ENCODE assay signal across 15 cellular contexts in the genomic region with DNA sequence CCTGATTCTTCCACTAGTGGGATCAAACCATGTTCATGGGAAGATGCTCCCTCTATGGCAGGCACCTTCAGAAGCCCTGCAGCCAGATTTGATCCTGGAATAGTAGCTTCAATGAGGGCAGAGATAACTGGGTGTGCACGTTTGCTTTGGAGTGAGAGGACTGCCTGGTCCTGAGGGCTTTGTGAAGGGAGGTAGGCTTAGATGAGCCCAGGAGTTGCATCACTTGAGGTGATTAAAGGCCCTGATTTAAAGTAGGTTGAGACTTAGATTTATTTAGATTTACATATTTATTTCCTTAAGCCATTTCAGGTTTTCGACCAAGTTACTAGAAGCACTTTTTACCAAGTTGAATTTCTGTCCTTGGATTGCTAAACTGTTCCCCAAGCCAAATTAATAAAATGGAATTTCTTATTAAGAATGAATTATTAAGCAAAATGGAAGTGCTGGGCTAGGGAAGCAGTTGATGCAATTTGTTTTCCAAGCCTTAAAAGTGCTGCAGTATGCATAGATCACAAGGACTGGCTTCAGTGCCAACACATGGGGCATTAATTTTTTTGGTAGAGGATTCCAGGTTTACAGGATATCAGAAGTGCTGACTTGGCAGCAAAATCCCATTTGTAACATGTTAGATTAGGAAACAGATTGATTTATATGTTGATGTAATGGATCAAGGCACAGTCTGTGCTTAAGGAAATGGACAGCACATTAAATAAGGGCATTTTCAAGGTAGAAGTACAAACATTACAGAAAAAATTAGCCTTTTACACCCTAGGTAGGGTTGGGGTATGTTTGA. TPM values are rescaled to one million over a fixed set of nuclear protein-coding genes. Genes with fewer than 3 reads are reported as not detected.
DNase-seq lines count a peak whose midpoint lies in the region; ATAC-seq, FAIRE-seq and TF ChIP-seq lines count a peak whose summit lies in the region.
"Had no signal": no experiment of that assay in that cellular context is flagged by ENCODE, and none has a peak within 500 bp of the region (broad histone marks: within the 10 kb centered on the region; RNA-seq: fewer than 3 reads in every experiment).

No MANE protein-coding gene starts in this region.

- H3K4me1 ChIP-seq in ACC112 (ENCODE audit: control insufficient read depth, insufficient read depth, low read length, unreplicated experiment) (peaks cover 33% of the 10 kb centered on the region), endocrine pancreas (ENCODE audit: control insufficient read depth, insufficient read depth, low read length) (peaks cover 20% of the 10 kb centered on the region), mesodermal cell (ENCODE audit: control insufficient read depth, insufficient read depth, low read length, poor library complexity, severe bottlenecking) (peaks cover 15% of the 10 kb centered on the region), left lung (peaks cover 17 to 63% of the 10 kb centered on the region in 2 donors)

- no peak for TF ChIP-seq POLR2A in GM12891 (IDR thresholded peaks at IDR 0.05; ENCODE audit: low read depth, low read length)

- 0 out of 2 replicates have a peak overlapping the region, but pooled peaks have one; percentile 15 for H3K4me3 ChIP-seq in ACC112 (ENCODE audit: low read depth, low read length)
- peak overlapping the region; percentile 57 for H3K4me3 ChIP-seq in endocrine pancreas (ENCODE audit: control insufficient read depth, insufficient read depth, low read length)
- no peak overlapping the region for H3K4me3 ChIP-seq in mesodermal cell (ENCODE audit: extremely low read depth, insufficient read depth, low read length, poor library complexity, severe bottlenecking)
- no peak overlapping the region for H3K4me3 ChIP-seq in left lung
- H3K4me3 ChIP-seq: lung had no signal

- no peak overlapping the region for H3K9ac ChIP-seq in endocrine pancreas (ENCODE audit: control insufficient read depth, insufficient read depth, low read length)

- no peak for FAIRE-seq in GM12891 (lab: Jason Lieb, UNC)
- FAIRE-seq in GM19239 (lab: Jason Lieb, UNC): no peak
- FAIRE-seq: HTR-8/SVneo had no signal

- intact Hi-C loops in left lung (cut with DNase I): no loop called here
- intact Hi-C loops in left colon (cut with DNase I, micrococcal nuclease): no loop called here

- H3K9me3 ChIP-seq in endocrine pancreas (ENCODE audit: control insufficient read depth, low read length): no peaks in the 10 kb centered on the region
- H3K9me3 ChIP-seq in mesodermal cell (ENCODE audit: control insufficient read depth, low read length): no peaks in the 10 kb centered on the region
- no peaks in the 10 kb centered on the region for H3K9me3 ChIP-seq in left lung
- H3K9me3 ChIP-seq: neutrophil had no signal

- H2AFZ ChIP-seq in ACC112 (ENCODE audit: low read length, unreplicated experiment): no peak overlapping the region

- peak; percentile 11 for DNase-seq in M059J (ENCODE audit: low read depth)
- DNase-seq in left lung: no peak
- DNase-seq in left colon: no peak
- no peak for DNase-seq in GM12891 (ENCODE audit: insufficient read length, low spot score)
- no peak for DNase-seq in GM19239 (ENCODE audit: insufficient read length, low spot score)
- DNase-seq: activated naive CD8-positive, alpha-beta T cell treated with anti-CD3 and anti-CD28 coated beads, Interleukin-2, amount 50 U/mL, for 24 hours; NCI-H1417 treated with DMSO at 0.1 percent for 48 hours; NCI-H526 treated with DMSO at 0.1 percent for 48 hours had no signal

- peak overlapping the region; percentile 35 for H3K27ac ChIP-seq in ACC112 (ENCODE audit: low read depth, low read length)
- peak overlapping the region; percentile 29 for H3K27ac ChIP-seq in mesodermal cell (ENCODE audit: low read depth, low read length, severe bottlenecking)
- no peak overlapping the region for H3K27ac ChIP-seq in left lung
- H3K27ac ChIP-seq: neutrophil had no signal

- H3K36me3 ChIP-seq in ACC112 (ENCODE audit: insufficient read depth, low read length): no peaks in the 10 kb centered on the region
- no peaks in the 10 kb centered on the region for H3K36me3 ChIP-seq in endocrine pancreas (ENCODE audit: control insufficient read depth, insufficient read depth, low read length)
- H3K36me3 ChIP-seq in mesodermal cell (ENCODE audit: control insufficient read depth, insufficient read depth, low read length): peaks cover 19% of the 10 kb centered on the region
- no peaks in the 10 kb centered on the region for H3K36me3 ChIP-seq in left lung
- H3K36me3 ChIP-seq: neutrophil had no signal

- H3K27me3 ChIP-seq in ACC112 (ENCODE audit: insufficient read depth, low read length) (no peaks in the 10 kb centered on the region), endocrine pancreas (ENCODE audit: control insufficient read depth, insufficient read depth, low read length) (no peaks in the 10 kb centered on the region), left lung (no peaks in the 10 kb centered on the region)
- H3K27me3 ChIP-seq: neutrophil had no signal

- WGBS in mesodermal cell (ENCODE audit: insufficient coverage in 2 of 2), 2 experiments: 78 to 83% methylated on average over 1 of the region's 2 CpGs

- TF ChIP-seq CTCF in left lung (IDR thresholded peaks at IDR 0.05): no peak

- no peak for ATAC-seq in left lung
- no peak for ATAC-seq in left colon
- ATAC-seq: activated naive CD8-positive, alpha-beta T cell treated with anti-CD3 and anti-CD28 coated beads, Interleukin-2, amount 50 U/mL, for 24 hours had no signal

- peaks cover 52% of the 10 kb centered on the region for H3K79me2 ChIP-seq in ACC112 (ENCODE audit: control insufficient read depth, insufficient read depth, low read length, unreplicated experiment)

TF ChIP-seq in GM12891, 5 proteins besides CTCF, POLR2A, EP300 and RAD21:
- TF ChIP-seq SPI1 (IDR thresholded peaks at IDR 0.05; ENCODE audit: low read depth, low read length) (no peak), POU2F2 (IDR thresholded peaks at IDR 0.05; ENCODE audit: low read depth, low read length) (no peak), TAF1 (IDR thresholded peaks at IDR 0.05; ENCODE audit: low read depth, low read length) (no peak), PAX5 (IDR thresholded peaks at IDR 0.05; ENCODE audit: insufficient read depth, low read length, severe bottlenecking) (no peak), POLR2AphosphoS5 (IDR thresholded peaks at IDR 0.05; ENCODE audit: low read depth, low read length) (no peak)

RNA-seq across cellular contexts. Expression of a gene that starts 33.0 kb away (rescaled TPM):
- 246 and 418 TPM in 2 replicates for total RNA-seq in M059J (2014; rRNA removed; shearing (Covaris generic))
- polyA plus RNA-seq in mesodermal cell (2013, experiment 1 of 2): 520 TPM
- polyA plus RNA-seq in mesodermal cell (2013, experiment 2 of 2): 488 TPM
- total RNA-seq in left lung (100 to 1,000 TPM; 428 to 646 TPM), left colon (100 to 1,000 TPM; 349 to 496 TPM)
- polyA plus RNA-seq in GM12891 (2012; ENCODE audit: low read depth, missing spikeins): 5.1 TPM

RNA-seq across cellular contexts. Expression of a gene that starts 56.9 kb away (rescaled TPM):
- 0.30 and 0.44 TPM in 2 replicates for total RNA-seq in M059J (2014; rRNA removed; shearing (Covaris generic))
- polyA plus RNA-seq in mesodermal cell (2013, experiment 1 of 2): 0.59 TPM
- 0.20 TPM for polyA plus RNA-seq in mesodermal cell (2013, experiment 2 of 2)
- total RNA-seq in left lung (100 to 1,000 TPM in 1 of 2 donors, 10 to 100 TPM in 1; 80.6 to 107 TPM), left colon (100 to 1,000 TPM; 499 to 535 TPM)
- polyA plus RNA-seq in GM12891 (2012; ENCODE audit: low read depth, missing spikeins): 0.08 TPM
- total RNA-seq: SK-MEL-5 had no signal

Comparison
In these comparisons a context has a peak if more than half of its experiments do, and no peak if none do; other contexts are left out.
1. H3K27ac ChIP-seq: peak in ACC112 (single experiment) and mesodermal cell (single experiment); none in left lung (0 of 2).
2. H3K4me3 ChIP-seq: peak in ACC112 (single experiment) and endocrine pancreas (single experiment); none in mesodermal cell (single experiment) and left lung (0 of 2).
3. RNA of a gene that starts 56.9 kb away (total RNA-seq): 499 to 535 TPM in left colon and 80.6 to 107 TPM in left lung; 0.30 to 0.44 TPM in M059J; every median in the first group is over 10 times any median in the second.